14 cellular contexts compared by ENCODE assay signal in the genomic region with DNA sequence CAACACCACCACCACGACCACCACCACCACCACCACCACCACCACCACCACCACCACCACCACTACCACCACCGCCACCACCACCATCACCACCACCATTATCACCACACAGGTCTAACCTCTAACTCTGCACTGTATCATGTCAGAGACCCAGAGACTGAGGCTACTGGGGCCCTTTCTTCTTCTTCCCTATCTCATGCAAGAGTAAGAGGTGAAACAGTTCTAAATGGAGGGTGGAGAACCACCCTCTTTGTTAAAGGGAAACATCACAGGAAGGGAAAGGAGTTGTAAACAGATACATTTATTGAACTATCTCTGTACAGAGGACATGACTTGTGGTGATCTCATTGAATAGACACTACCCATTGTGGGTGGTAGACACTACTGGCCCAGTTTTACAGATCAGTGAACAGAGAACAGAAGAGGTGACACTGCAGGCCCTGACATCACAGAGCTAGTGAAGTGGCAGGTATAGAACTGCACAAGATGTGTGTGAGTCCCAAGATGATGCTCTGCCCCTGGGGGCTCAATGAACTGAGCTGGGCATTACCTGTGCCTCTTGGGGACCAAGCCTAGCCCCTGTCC.
DNase-seq lines count a peak whose midpoint lies in the region; ATAC-seq and TF ChIP-seq lines count a peak whose summit lies in the region.
"Had no signal": no experiment of that assay in that cellular context is flagged by ENCODE, and none has a peak within 500 bp of the region (broad histone marks: within the 10 kb centered on the region; RNA-seq: fewer than 3 reads in every experiment).

No MANE protein-coding gene starts in this region.

- no peaks in the 10 kb centered on the region for H3K36me3 ChIP-seq in upper lobe of right lung

- H3K4me1 Mint-ChIP-seq in T-helper 1 cell treated with Interleukin-12 subunit alpha and Interleukin-12 subunit beta and Interleukin-4 antibody, amounts not matched to agents 30 μg/mL and 1 μg/mL, for 36 hours (ENCODE audit: low read depth) = peaks cover 39% of the 10 kb centered on the region
- H3K4me1 Mint-ChIP-seq in neural crest cell = peaks cover 3% of the 10 kb centered on the region

- intact Hi-C loops in upper lobe of right lung (cut with DNase I) = no loop called here

- TF ChIP-seq CTCF in VCaP (conservative IDR thresholded peaks at IDR 0.05) (no peak), neural crest cell (conservative IDR thresholded peaks at IDR 0.05) (no peak), upper lobe of right lung (IDR thresholded peaks at IDR 0.05) (no peak)

- H3K4me3 Mint-ChIP-seq in T-helper 1 cell treated with Interleukin-12 subunit alpha and Interleukin-12 subunit beta and Interleukin-4 antibody, amounts not matched to agents 30 μg/mL and 1 μg/mL, for 36 hours = no peak overlapping the region
- no peak overlapping the region for H3K4me3 Mint-ChIP-seq in neural crest cell
- H3K4me3 Mint-ChIP-seq: brain had no signal

- peak overlapping the region; percentile 60 for H3K27ac ChIP-seq in VCaP
- H3K27ac ChIP-seq in upper lobe of right lung = no peak overlapping the region
- H3K27ac ChIP-seq: stomach had no signal

- DNase-seq in T-helper 1 cell (no peak), neural crest cell (ENCODE audit: low read depth, low spot score) (no peak), NCI-H128 (lab: John Stamatoyannopoulos, UW; ENCODE audit: unreplicated experiment) (no peak), upper lobe of right lung (no peak)
- DNase-seq in activated CD4-positive, alpha-beta T cell treated with anti-CD3 and anti-CD28 coated beads for 48 hours = no peak
- DNase-seq: activated gamma-delta T cell treated with Interleukin-2 at 50 U/mL for 16 hours; effector CD8-positive, alpha-beta T cell; NCI-H1694 treated with DMSO at 0.1 percent for 48 hours; stomach had no signal

- H3K36me3 Mint-ChIP-seq in T-helper 1 cell treated with Interleukin-12 subunit alpha and Interleukin-12 subunit beta and Interleukin-4 antibody, amounts not matched to agents 30 μg/mL and 1 μg/mL, for 36 hours (ENCODE audit: low read depth) = peaks cover 18% of the 10 kb centered on the region
- H3K36me3 Mint-ChIP-seq in neural crest cell (ENCODE audit: low read depth) = peaks cover 4% of the 10 kb centered on the region

- H3K27me3 ChIP-seq in upper lobe of right lung = no peaks in the 10 kb centered on the region
- H3K27me3 ChIP-seq: stomach had no signal

- no peaks in the 10 kb centered on the region for H3K9me3 Mint-ChIP-seq in T-helper 1 cell treated with Interleukin-12 subunit alpha and Interleukin-12 subunit beta and Interleukin-4 antibody, amounts not matched to agents 30 μg/mL and 1 μg/mL, for 36 hours
- H3K9me3 Mint-ChIP-seq in neural crest cell = peaks cover 4% of the 10 kb centered on the region

- H3K27me3 Mint-ChIP-seq in T-helper 1 cell treated with Interleukin-12 subunit alpha and Interleukin-12 subunit beta and Interleukin-4 antibody, amounts not matched to agents 30 μg/mL and 1 μg/mL, for 36 hours (ENCODE audit: low read depth) = no peaks in the 10 kb centered on the region
- no peaks in the 10 kb centered on the region for H3K27me3 Mint-ChIP-seq in neural crest cell (ENCODE audit: low read depth)

- peak; percentile 42 for ATAC-seq in GM21737 (IDR thresholded peaks at IDR 0.05; ENCODE audit: unreplicated experiment)
- ATAC-seq in upper lobe of right lung = no peak

- peaks cover 4% of the 10 kb centered on the region for H3K4me1 ChIP-seq in upper lobe of right lung

- no peak overlapping the region for H3K4me3 ChIP-seq in upper lobe of right lung
- H3K4me3 ChIP-seq: lung, stomach had no signal

- no peaks in the 10 kb centered on the region for H3K9me3 ChIP-seq in upper lobe of right lung
- H3K9me3 ChIP-seq: stomach had no signal

- H3K27ac Mint-ChIP-seq in T-helper 1 cell treated with Interleukin-12 subunit alpha and Interleukin-12 subunit beta and Interleukin-4 antibody, amounts not matched to agents 30 μg/mL and 1 μg/mL, for 36 hours = peak overlapping the region; percentile 33
- peak overlapping the region; percentile 78 for H3K27ac Mint-ChIP-seq in neural crest cell (ENCODE audit: unreplicated experiment)
